In genomic region chr3:15768421-15769255, GRCh38 we compare ENCODE assay signal across 1 cellular context.
TF ChIP-seq lines count a peak whose summit lies in the region.

No MANE protein-coding gene starts in this region.

TF ChIP-seq in H1, 55 proteins besides CTCF, POLR2A, EP300 and RAD21 (continued from another document):
- TF ChIP-seq CHD7 (IDR thresholded peaks at IDR 0.05; ENCODE audit: insufficient replicate concordance, low read length) (no peak), GTF2F1 (IDR thresholded peaks at IDR 0.05; ENCODE audit: borderline replicate concordance, low read depth, low read length) (no peak), HDAC6 (IDR thresholded peaks at IDR 0.05; ENCODE audit: low read depth, low read length) (no peak), USF2 (IDR thresholded peaks at IDR 0.05; ENCODE audit: low read length) (no peak), TBP (IDR thresholded peaks at IDR 0.05; ENCODE audit: low read depth, low read length) (no peak), SP4 (IDR thresholded peaks at IDR 0.05; ENCODE audit: low read length) (no peak), TEAD4 (IDR thresholded peaks at IDR 0.05; ENCODE audit: low read depth, low read length) (no peak)
TF ChIP-seq in H1: peak in this region for 0.
